ENCODE assay signal across 1 cellular context in the genomic region with DNA sequence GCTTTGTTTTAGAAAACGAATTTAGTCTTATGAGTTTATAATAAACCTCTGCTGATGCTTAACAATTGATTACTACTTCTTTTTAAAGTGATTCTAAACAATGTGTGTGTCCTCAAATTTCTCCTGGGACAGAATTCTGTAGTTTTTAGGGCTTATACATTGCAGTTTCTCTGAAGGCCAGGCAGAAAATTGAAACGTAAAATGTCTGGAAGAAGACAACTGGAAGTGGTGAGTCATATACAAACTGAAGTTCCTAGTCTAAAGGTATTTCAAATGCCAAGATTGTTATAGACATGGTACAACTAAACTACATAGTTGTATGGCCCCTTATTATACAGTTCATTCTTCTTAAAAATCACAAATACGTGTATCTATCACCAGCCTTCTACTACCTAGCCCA.
TF ChIP-seq lines count a peak whose summit lies in the region.

No MANE protein-coding gene starts in this region.

TF ChIP-seq in SK-N-SH treated with all-trans-retinoic acid at 6 μM for 48 hours, 23 proteins besides CTCF, POLR2A, EP300 and RAD21 (continued from another document):
- TF ChIP-seq, protein P1, sequence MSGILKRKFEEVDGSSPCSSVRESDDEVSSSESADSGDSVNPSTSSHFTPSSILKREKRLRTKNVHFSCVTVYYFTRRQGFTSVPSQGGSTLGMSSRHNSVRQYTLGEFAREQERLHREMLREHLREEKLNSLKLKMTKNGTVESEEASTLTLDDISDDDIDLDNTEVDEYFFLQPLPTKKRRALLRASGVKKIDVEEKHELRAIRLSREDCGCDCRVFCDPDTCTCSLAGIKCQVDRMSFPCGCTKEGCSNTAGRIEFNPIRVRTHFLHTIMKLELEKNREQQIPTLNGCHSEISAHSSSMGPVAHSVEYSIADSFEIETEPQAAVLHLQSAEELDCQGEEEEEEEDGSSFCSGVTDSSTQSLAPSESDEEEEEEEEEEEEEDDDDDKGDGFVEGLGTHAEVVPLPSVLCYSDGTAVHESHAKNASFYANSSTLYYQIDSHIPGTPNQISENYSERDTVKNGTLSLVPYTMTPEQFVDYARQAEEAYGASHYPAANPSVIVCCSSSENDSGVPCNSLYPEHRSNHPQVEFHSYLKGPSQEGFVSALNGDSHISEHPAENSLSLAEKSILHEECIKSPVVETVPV (CRISPR knock-in tag; IDR thresholded peaks at IDR 0.05) = no peak
